Comparison of ENCODE assay signal across 1 cellular context in the genomic region with DNA sequence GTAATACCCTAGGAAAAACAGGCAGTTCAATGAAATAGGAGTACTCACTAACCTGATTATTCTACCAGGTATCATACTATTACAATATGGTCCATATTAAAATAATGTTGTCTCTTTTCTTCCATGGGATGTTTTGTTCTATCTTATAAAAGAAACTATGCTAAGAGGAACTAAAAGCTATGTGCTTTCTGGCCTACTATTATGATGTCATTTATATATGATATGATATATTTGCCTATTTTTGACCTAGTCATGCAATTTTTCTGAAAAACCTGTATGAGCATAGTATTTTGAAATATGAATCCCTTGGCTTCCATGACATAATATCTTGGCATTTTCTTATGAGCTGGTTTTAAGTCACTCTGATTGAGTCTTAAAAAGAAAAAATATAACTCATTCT.
A peak's percentile ranks its signal among the peaks of the same experiment; 100 is the strongest.
TF ChIP-seq lines count a peak whose summit lies in the region.

No MANE protein-coding gene starts in this region.

TF ChIP-seq in GM12878, 131 proteins besides CTCF, POLR2A, EP300 and RAD21:
- TF ChIP-seq, protein P1, sequence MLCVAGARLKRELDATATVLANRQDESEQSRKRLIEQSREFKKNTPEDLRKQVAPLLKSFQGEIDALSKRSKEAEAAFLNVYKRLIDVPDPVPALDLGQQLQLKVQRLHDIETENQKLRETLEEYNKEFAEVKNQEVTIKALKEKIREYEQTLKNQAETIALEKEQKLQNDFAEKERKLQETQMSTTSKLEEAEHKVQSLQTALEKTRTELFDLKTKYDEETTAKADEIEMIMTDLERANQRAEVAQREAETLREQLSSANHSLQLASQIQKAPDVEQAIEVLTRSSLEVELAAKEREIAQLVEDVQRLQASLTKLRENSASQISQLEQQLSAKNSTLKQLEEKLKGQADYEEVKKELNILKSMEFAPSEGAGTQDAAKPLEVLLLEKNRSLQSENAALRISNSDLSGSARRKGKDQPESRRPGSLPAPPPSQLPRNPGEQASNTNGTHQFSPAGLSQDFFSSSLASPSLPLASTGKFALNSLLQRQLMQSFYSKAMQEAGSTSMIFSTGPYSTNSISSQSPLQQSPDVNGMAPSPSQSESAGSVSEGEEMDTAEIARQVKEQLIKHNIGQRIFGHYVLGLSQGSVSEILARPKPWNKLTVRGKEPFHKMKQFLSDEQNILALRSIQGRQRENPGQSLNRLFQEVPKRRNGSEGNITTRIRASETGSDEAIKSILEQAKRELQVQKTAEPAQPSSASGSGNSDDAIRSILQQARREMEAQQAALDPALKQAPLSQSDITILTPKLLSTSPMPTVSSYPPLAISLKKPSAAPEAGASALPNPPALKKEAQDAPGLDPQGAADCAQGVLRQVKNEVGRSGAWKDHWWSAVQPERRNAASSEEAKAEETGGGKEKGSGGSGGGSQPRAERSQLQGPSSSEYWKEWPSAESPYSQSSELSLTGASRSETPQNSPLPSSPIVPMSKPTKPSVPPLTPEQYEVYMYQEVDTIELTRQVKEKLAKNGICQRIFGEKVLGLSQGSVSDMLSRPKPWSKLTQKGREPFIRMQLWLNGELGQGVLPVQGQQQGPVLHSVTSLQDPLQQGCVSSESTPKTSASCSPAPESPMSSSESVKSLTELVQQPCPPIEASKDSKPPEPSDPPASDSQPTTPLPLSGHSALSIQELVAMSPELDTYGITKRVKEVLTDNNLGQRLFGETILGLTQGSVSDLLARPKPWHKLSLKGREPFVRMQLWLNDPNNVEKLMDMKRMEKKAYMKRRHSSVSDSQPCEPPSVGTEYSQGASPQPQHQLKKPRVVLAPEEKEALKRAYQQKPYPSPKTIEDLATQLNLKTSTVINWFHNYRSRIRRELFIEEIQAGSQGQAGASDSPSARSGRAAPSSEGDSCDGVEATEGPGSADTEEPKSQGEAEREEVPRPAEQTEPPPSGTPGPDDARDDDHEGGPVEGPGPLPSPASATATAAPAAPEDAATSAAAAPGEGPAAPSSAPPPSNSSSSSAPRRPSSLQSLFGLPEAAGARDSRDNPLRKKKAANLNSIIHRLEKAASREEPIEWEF (IDR thresholded peaks at IDR 0.05; ENCODE audit: insufficient replicate concordance, low read depth, low read length), result no peak
- TF ChIP-seq, protein P2, sequence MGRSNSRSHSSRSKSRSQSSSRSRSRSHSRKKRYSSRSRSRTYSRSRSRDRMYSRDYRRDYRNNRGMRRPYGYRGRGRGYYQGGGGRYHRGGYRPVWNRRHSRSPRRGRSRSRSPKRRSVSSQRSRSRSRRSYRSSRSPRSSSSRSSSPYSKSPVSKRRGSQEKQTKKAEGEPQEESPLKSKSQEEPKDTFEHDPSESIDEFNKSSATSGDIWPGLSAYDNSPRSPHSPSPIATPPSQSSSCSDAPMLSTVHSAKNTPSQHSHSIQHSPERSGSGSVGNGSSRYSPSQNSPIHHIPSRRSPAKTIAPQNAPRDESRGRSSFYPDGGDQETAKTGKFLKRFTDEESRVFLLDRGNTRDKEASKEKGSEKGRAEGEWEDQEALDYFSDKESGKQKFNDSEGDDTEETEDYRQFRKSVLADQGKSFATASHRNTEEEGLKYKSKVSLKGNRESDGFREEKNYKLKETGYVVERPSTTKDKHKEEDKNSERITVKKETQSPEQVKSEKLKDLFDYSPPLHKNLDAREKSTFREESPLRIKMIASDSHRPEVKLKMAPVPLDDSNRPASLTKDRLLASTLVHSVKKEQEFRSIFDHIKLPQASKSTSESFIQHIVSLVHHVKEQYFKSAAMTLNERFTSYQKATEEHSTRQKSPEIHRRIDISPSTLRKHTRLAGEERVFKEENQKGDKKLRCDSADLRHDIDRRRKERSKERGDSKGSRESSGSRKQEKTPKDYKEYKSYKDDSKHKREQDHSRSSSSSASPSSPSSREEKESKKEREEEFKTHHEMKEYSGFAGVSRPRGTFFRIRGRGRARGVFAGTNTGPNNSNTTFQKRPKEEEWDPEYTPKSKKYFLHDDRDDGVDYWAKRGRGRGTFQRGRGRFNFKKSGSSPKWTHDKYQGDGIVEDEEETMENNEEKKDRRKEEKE (IDR thresholded peaks at IDR 0.05), result no peak
- TF ChIP-seq ZNF274 (IDR thresholded peaks at IDR 0.05; ENCODE audit: insufficient read depth, insufficient read length) (no peak), SMARCA5 (IDR thresholded peaks at IDR 0.05) (no peak), ATF7 (IDR thresholded peaks at IDR 0.05; ENCODE audit: low read depth) (peak; percentile 48; the same call in 1 of the 2 replicates), JUNB (IDR thresholded peaks at IDR 0.05) (no peak)
